ENCODE assay signal across 14 cellular contexts in the genomic region with DNA sequence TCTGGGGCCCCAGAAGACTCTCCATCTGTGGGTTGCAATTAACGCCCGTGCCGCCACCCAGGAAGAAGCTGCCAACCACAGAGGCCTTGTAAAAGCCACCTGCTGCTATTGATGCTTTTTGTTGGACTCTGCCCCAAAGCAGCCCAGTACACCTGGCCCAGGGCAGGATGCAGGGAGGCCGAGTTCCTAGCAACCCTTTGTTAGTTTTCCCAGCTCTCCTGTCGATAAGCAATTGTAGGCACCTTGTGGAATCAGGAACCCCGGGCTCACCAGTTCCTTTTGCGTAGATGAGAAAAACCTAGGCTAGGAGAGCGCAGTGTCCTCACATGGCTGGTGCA.
A peak's percentile ranks its signal among the peaks of the same experiment; 100 is the strongest.
DNase-seq lines count a peak whose midpoint lies in the region; ATAC-seq, FAIRE-seq and TF ChIP-seq lines count a peak whose summit lies in the region.
"Had no signal": no experiment of that assay in that cellular context is flagged by ENCODE, and none has a peak within 500 bp of the region (broad histone marks: within the 10 kb centered on the region; RNA-seq: fewer than 3 reads in every experiment).

No MANE protein-coding gene starts in this region.

- H3K36me3 Mint-ChIP-seq in WTC11 (peaks cover 83% of the 10 kb centered on the region), natural killer cell (peaks cover 14% of the 10 kb centered on the region)

- H3K4me1 Mint-ChIP-seq in WTC11 (no peaks in the 10 kb centered on the region), natural killer cell (peaks cover 24 to 26% of the 10 kb centered on the region in 2 donors)
- H3K4me1 Mint-ChIP-seq: neural crest cell had no signal

- ATAC-seq in WTC11 = no peak
- ATAC-seq in natural killer cell = peak in 1 of 3 donors; percentile 66
- ATAC-seq in GM19351 (IDR thresholded peaks at IDR 0.05; ENCODE audit: unreplicated experiment) = no peak
- ATAC-seq: HCT116, left lobe of liver had no signal

- no peak for FAIRE-seq in HTR-8/SVneo (lab: Jason Lieb, UNC)

- TF ChIP-seq CTCF in WTC11 (IDR thresholded peaks at IDR 0.05) (no peak), natural killer cell (IDR thresholded peaks at IDR 0.05) (no peak)

- CTCF ChIA-PET in WTC11 (lab: Charles Lee) = interaction anchor here (0.9 kb wide), 1 partner anchor 24 kb away, joined by 3 read pairs; no protein-coding TSS in a partner anchor

- peaks cover 11% of the 10 kb centered on the region for H3K9me3 Mint-ChIP-seq in WTC11
- peaks cover 0 to 7% of the 10 kb centered on the region in 2 donors for H3K9me3 Mint-ChIP-seq in natural killer cell

- intact Hi-C loops in natural killer cell (cut with micrococcal nuclease) = loop anchor here (10.0 kb wide), 1 partner anchor 695 kb away; no protein-coding TSS in a partner anchor

- POLR2A ChIA-PET in WTC11 (lab: Charles Lee) = interaction anchor here (0.6 kb wide), 1 partner anchor 345 kb away, joined by 3 read pairs; no protein-coding TSS in a partner anchor

- no peak overlapping the region for H3K4me3 Mint-ChIP-seq in WTC11
- peak overlapping the region; percentile 49 for H3K4me3 Mint-ChIP-seq in natural killer cell
- H3K4me3 Mint-ChIP-seq: activated CD4-positive, alpha-beta memory T cell treated with anti-CD3 and anti-CD28 coated beads for 36 hours; neural crest cell had no signal

- in situ Hi-C loops in KBM-7 (cut with MboI; ENCODE audit: low pct_unique_long_range_greater_than_20kb, low sequenced_read_pairs) = no loop called here

- peak; percentile 89 for DNase-seq in DMS 273 (lab: John Stamatoyannopoulos, UW; ENCODE audit: unreplicated experiment)
- DNase-seq in KBM-7 = peak; percentile 24
- no peak for DNase-seq in WTC11 (ENCODE audit: low spot score)
- no peak for DNase-seq in natural killer cell
- no peak for DNase-seq in HTR-8/SVneo (ENCODE audit: insufficient read length, low spot score)
- no peak for DNase-seq in iPS-NIHi7 (ENCODE audit: extremely low spot score)
- no peak for DNase-seq in NOMO-1 treated with DMSO at 0.1 percent for 48 hours (lab: John Stamatoyannopoulos, UW; ENCODE audit: unreplicated experiment)
- DNase-seq: activated CD4-positive, alpha-beta memory T cell treated with anti-CD3 and anti-CD28 coated beads for 36 hours; activated naive CD4-positive, alpha-beta T cell treated with Interleukin-2 at 50 U/mL for 16 hours; SIG-M5 had no signal

- H3K27ac Mint-ChIP-seq in WTC11 (peak overlapping the region; percentile 4; the same call in 1 of the 2 replicates), natural killer cell (peak overlapping the region; percentile 18 to 72)
- H3K27ac Mint-ChIP-seq: activated CD4-positive, alpha-beta memory T cell treated with anti-CD3 and anti-CD28 coated beads for 36 hours had no signal

- H3K27me3 Mint-ChIP-seq in WTC11 (ENCODE audit: low read depth) = no peaks in the 10 kb centered on the region
- H3K27me3 Mint-ChIP-seq in natural killer cell (ENCODE audit: low read depth in 2 of 2) = no peaks in the 10 kb centered on the region
- H3K27me3 Mint-ChIP-seq: activated CD4-positive, alpha-beta memory T cell treated with anti-CD3 and anti-CD28 coated beads for 36 hours had no signal

TF ChIP-seq in WTC11, 78 proteins besides CTCF, POLR2A, EP300 and RAD21:
- TF ChIP-seq FOXP1 (CRISPR knock-in tag; IDR thresholded peaks at IDR 0.05; ENCODE audit: borderline replicate concordance) = no peak
- no peak for TF ChIP-seq NR3C1 (CRISPR knock-in tag; conservative IDR thresholded peaks at IDR 0.05; ENCODE audit: low read depth)
- no peak for TF ChIP-seq FOXJ3 (CRISPR knock-in tag; IDR thresholded peaks at IDR 0.05; ENCODE audit: borderline replicate concordance)
- no peak for TF ChIP-seq ZBTB21 (CRISPR knock-in tag; IDR thresholded peaks at IDR 0.05; ENCODE audit: borderline replicate concordance)
- TF ChIP-seq MXD4 (CRISPR knock-in tag; IDR thresholded peaks at IDR 0.05; ENCODE audit: borderline replicate concordance) = no peak
- TF ChIP-seq NR2C2 (CRISPR knock-in tag; IDR thresholded peaks at IDR 0.05) = no peak
- TF ChIP-seq ZNF317 (CRISPR knock-in tag; IDR thresholded peaks at IDR 0.05; ENCODE audit: borderline replicate concordance, low read depth) = no peak
TF ChIP-seq in WTC11: peak in this region for 0.

Comparison
In these comparisons a context has a peak if more than half of its experiments do, and no peak if none do; other contexts are left out.
1. DNase-seq: peak in DMS 273 (single experiment) and KBM-7 (single experiment); none in WTC11 (single experiment), natural killer cell (single experiment), HTR-8/SVneo (single experiment), iPS-NIHi7 (single experiment) and NOMO-1 treated with DMSO at 0.1 percent for 48 hours (single experiment).